ENCODE assay signal across 1 cellular context in genomic region chr9:31259824-31260223, GRCh38.
TF ChIP-seq lines count a peak whose summit lies in the region.

No MANE protein-coding gene starts in this region.

TF ChIP-seq in WTC11, 78 proteins besides CTCF, POLR2A, EP300 and RAD21 (continued from another document):
- TF ChIP-seq, protein P1, sequence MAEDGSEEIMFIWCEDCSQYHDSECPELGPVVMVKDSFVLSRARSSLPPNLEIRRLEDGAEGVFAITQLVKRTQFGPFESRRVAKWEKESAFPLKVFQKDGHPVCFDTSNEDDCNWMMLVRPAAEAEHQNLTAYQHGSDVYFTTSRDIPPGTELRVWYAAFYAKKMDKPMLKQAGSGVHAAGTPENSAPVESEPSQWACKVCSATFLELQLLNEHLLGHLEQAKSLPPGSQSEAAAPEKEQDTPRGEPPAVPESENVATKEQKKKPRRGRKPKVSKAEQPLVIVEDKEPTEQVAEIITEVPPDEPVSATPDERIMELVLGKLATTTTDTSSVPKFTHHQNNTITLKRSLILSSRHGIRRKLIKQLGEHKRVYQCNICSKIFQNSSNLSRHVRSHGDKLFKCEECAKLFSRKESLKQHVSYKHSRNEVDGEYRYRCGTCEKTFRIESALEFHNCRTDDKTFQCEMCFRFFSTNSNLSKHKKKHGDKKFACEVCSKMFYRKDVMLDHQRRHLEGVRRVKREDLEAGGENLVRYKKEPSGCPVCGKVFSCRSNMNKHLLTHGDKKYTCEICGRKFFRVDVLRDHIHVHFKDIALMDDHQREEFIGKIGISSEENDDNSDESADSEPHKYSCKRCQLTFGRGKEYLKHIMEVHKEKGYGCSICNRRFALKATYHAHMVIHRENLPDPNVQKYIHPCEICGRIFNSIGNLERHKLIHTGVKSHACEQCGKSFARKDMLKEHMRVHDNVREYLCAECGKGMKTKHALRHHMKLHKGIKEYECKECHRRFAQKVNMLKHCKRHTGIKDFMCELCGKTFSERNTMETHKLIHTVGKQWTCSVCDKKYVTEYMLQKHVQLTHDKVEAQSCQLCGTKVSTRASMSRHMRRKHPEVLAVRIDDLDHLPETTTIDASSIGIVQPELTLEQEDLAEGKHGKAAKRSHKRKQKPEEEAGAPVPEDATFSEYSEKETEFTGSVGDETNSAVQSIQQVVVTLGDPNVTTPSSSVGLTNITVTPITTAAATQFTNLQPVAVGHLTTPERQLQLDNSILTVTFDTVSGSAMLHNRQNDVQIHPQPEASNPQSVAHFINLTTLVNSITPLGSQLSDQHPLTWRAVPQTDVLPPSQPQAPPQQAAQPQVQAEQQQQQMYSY (CRISPR knock-in tag; IDR thresholded peaks at IDR 0.05), result no peak
- TF ChIP-seq ZNF219 (CRISPR knock-in tag; IDR thresholded peaks at IDR 0.05; ENCODE audit: borderline replicate concordance) (no peak), CBFB (CRISPR knock-in tag; IDR thresholded peaks at IDR 0.05; ENCODE audit: low read depth) (no peak), SOX15 (CRISPR knock-in tag; IDR thresholded peaks at IDR 0.05) (no peak), HMGA2 (CRISPR knock-in tag; IDR thresholded peaks at IDR 0.05) (no peak), JUN (CRISPR knock-in tag; IDR thresholded peaks at IDR 0.05) (no peak), RORB (CRISPR knock-in tag; IDR thresholded peaks at IDR 0.05) (no peak), SMAD4 (CRISPR knock-in tag; IDR thresholded peaks at IDR 0.05) (no peak), TP53 (CRISPR knock-in tag; IDR thresholded peaks at IDR 0.05) (no peak), ZNF232 (CRISPR knock-in tag; IDR thresholded peaks at IDR 0.05) (no peak), AR (CRISPR knock-in tag; IDR thresholded peaks at IDR 0.05) (no peak), NFE2L1 (CRISPR knock-in tag; IDR thresholded peaks at IDR 0.05) (no peak), ZNF425 (CRISPR knock-in tag; conservative IDR thresholded peaks at IDR 0.05) (no peak), KAT7 (CRISPR knock-in tag; IDR thresholded peaks at IDR 0.05; ENCODE audit: borderline replicate concordance) (no peak)
- TF ChIP-seq, protein P2, sequence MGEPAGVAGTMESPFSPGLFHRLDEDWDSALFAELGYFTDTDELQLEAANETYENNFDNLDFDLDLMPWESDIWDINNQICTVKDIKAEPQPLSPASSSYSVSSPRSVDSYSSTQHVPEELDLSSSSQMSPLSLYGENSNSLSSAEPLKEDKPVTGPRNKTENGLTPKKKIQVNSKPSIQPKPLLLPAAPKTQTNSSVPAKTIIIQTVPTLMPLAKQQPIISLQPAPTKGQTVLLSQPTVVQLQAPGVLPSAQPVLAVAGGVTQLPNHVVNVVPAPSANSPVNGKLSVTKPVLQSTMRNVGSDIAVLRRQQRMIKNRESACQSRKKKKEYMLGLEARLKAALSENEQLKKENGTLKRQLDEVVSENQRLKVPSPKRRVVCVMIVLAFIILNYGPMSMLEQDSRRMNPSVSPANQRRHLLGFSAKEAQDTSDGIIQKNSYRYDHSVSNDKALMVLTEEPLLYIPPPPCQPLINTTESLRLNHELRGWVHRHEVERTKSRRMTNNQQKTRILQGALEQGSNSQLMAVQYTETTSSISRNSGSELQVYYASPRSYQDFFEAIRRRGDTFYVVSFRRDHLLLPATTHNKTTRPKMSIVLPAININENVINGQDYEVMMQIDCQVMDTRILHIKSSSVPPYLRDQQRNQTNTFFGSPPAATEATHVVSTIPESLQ (CRISPR knock-in tag; IDR thresholded peaks at IDR 0.05), result no peak
- TF ChIP-seq, protein P3, sequence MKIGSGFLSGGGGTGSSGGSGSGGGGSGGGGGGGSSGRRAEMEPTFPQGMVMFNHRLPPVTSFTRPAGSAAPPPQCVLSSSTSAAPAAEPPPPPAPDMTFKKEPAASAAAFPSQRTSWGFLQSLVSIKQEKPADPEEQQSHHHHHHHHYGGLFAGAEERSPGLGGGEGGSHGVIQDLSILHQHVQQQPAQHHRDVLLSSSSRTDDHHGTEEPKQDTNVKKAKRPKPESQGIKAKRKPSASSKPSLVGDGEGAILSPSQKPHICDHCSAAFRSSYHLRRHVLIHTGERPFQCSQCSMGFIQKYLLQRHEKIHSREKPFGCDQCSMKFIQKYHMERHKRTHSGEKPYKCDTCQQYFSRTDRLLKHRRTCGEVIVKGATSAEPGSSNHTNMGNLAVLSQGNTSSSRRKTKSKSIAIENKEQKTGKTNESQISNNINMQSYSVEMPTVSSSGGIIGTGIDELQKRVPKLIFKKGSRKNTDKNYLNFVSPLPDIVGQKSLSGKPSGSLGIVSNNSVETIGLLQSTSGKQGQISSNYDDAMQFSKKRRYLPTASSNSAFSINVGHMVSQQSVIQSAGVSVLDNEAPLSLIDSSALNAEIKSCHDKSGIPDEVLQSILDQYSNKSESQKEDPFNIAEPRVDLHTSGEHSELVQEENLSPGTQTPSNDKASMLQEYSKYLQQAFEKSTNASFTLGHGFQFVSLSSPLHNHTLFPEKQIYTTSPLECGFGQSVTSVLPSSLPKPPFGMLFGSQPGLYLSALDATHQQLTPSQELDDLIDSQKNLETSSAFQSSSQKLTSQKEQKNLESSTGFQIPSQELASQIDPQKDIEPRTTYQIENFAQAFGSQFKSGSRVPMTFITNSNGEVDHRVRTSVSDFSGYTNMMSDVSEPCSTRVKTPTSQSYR (CRISPR knock-in tag; IDR thresholded peaks at IDR 0.05), result no peak
TF ChIP-seq in WTC11: peak in this region for 0.
